In genomic region chr15:60390931-60391501, GRCh38 we compare ENCODE assay signal across 8 cellular contexts. TPM values are rescaled to one million over a fixed set of nuclear protein-coding genes. Genes with fewer than 3 reads are reported as not detected.
DNase-seq lines count a peak whose midpoint lies in the region; ATAC-seq, FAIRE-seq and TF ChIP-seq lines count a peak whose summit lies in the region.

No MANE protein-coding gene starts in this region.

- H2BK120ac ChIP-seq in H1 (replicated peaks; ENCODE audit: low read depth, low read length), result no peak overlapping the region

- H3K9ac ChIP-seq in H1 (replicated peaks in 1 of 4; ENCODE audit: extremely low read depth in 1 of 4, low read depth in 3 of 4, low read length in 3 of 4), result no peak overlapping the region

- H3K36me3 ChIP-seq in H1 (ENCODE audit: control insufficient read depth in 2 of 4, insufficient read depth in 4 of 4, low read length in 3 of 4), result peaks cover 0 to 16% (median 0%) of the 10 kb centered on the region in 4 experiments; a peak in 1 of 8 replicates
- H3K36me3 ChIP-seq in naive thymus-derived CD4-positive, alpha-beta T cell (ENCODE audit: control insufficient read depth in 2 of 3, insufficient read depth in 3 of 3, low read length in 3 of 3), result no peaks in the 10 kb centered on the region

- TF ChIP-seq EP300 in H1 (IDR thresholded peaks at IDR 0.05; ENCODE audit: borderline replicate concordance in 1 of 2, low read depth in 2 of 2, low read length in 2 of 2), result no peak

- peaks cover 0 to 38% (median 3%) of the 10 kb centered on the region in 5 donors for H3K36me3 Mint-ChIP-seq in naive thymus-derived CD4-positive, alpha-beta T cell

- H4K20me1 ChIP-seq in H1 (replicated peaks in 1 of 2; ENCODE audit: control insufficient read depth in 1 of 2, insufficient read depth in 2 of 2, low read length in 2 of 2), result peaks cover 0 to 10% of the 10 kb centered on the region in 2 experiments

- no peaks in the 10 kb centered on the region for H3K23me2 ChIP-seq in H1 (ENCODE audit: low read depth, low read length)

- H2AFZ ChIP-seq in H1 (ENCODE audit: low read length), result no peak overlapping the region

- FAIRE-seq in D721Med (lab: Jason Lieb, UNC) (no peak), H1 (lab: Jason Lieb, UNC) (no peak)

- no peak overlapping the region for H3K4ac ChIP-seq in H1 (replicated peaks; ENCODE audit: insufficient read length, low read depth, low read length)

- H2BK12ac ChIP-seq in H1 (ENCODE audit: low read depth, low read length), result no peak overlapping the region; the same call in 1 of the 2 replicates

- H4K5ac ChIP-seq in H1 (ENCODE audit: insufficient read length, low read depth, low read length), result no peak overlapping the region

- H3K4me3 ChIP-seq in H1 (ENCODE audit: extremely low read depth in 1 of 4, insufficient read depth in 2 of 4, low read depth in 3 of 4, low read length in 4 of 4), result no peak overlapping the region
- H3K4me3 ChIP-seq in naive thymus-derived CD4-positive, alpha-beta T cell (ENCODE audit: low read length), result no peak overlapping the region

- no peaks in the 10 kb centered on the region for H3K9me3 Mint-ChIP-seq in naive thymus-derived CD4-positive, alpha-beta T cell

- no peak overlapping the region for H3K14ac ChIP-seq in H1 (ENCODE audit: insufficient read length)

- H3K27ac Mint-ChIP-seq in naive thymus-derived CD4-positive, alpha-beta T cell, result peak overlapping the region in 2 of 9 donors; percentile 29 to 72

- no peak for TF ChIP-seq RAD21 in H1 (IDR thresholded peaks at IDR 0.05 in 1 of 2, conservative IDR thresholded peaks at IDR 0.05 in 1 of 2; ENCODE audit: low read depth in 2 of 2, low read length in 2 of 2)

- DNase-seq in D721Med (ENCODE audit: insufficient read length, low spot score) (peak; percentile 70), NCI-H82 treated with DMSO at 0.1 percent for 48 hours (lab: John Stamatoyannopoulos, UW; ENCODE audit: unreplicated experiment) (peak; percentile 92), H1 (ENCODE audit: low read depth in 1 of 2, low spot score in 2 of 2) (no peak), medulla oblongata (ENCODE audit: extremely low spot score) (no peak), NK-92 (lab: John Stamatoyannopoulos, UW; ENCODE audit: unreplicated experiment) (no peak)
- no peak for DNase-seq in naive thymus-derived CD4-positive, alpha-beta T cell
- no peak for DNase-seq in activated CD4-positive, alpha-beta T cell treated with anti-CD3 and anti-CD28 coated beads, Interleukin-2, amount 50 U/mL, for 4 hours

- H3K18ac ChIP-seq in H1 (ENCODE audit: extremely low read depth, low read length), result no peak overlapping the region

- no peak overlapping the region for H2BK15ac ChIP-seq in H1 (ENCODE audit: low read length)

- intact Hi-C loops in naive thymus-derived CD4-positive, alpha-beta T cell (cut with micrococcal nuclease), result no loop called here

- POLR2A ChIA-PET in H1 (lab: Charles Lee; ENCODE audit: partially characterized antibody), result interaction anchor here (0.6 kb wide), 1 partner anchor 8 kb away, joined by 3 read pairs; no protein-coding TSS in a partner anchor
- POLR2A ChIA-PET in naive thymus-derived CD4-positive, alpha-beta T cell (lab: Charles Lee), result no interaction called here

- no peak for TF ChIP-seq POLR2A in H1 (IDR thresholded peaks at IDR 0.05; ENCODE audit: control extremely low read depth in 1 of 2, low read depth in 2 of 2, low read length in 2 of 2)

- no peaks in the 10 kb centered on the region for H3K9me3 ChIP-seq in H1 (ENCODE audit: insufficient read depth in 2 of 2, low read depth in 1 of 2, low read length in 1 of 2)
- no peaks in the 10 kb centered on the region for H3K9me3 ChIP-seq in naive thymus-derived CD4-positive, alpha-beta T cell (ENCODE audit: control insufficient read depth in 2 of 3, low read length in 3 of 3)

- no peaks in the 10 kb centered on the region for H3K27me3 Mint-ChIP-seq in naive thymus-derived CD4-positive, alpha-beta T cell

- peak; percentile 28 for TF ChIP-seq CTCF in D721Med (IDR thresholded peaks at IDR 0.05; ENCODE audit: insufficient read depth, missing control alignments)
- no peak for TF ChIP-seq CTCF in H1 (IDR thresholded peaks at IDR 0.05; ENCODE audit: control extremely low read depth in 1 of 3, insufficient read depth in 1 of 3, low read depth in 1 of 3, low read length in 3 of 3)

- H2BK5ac ChIP-seq in H1 (ENCODE audit: low read depth, low read length), result no peak overlapping the region

- CTCF ChIA-PET in H1 (lab: Charles Lee; ENCODE audit: partially characterized antibody), result no interaction called here
- CTCF ChIA-PET in naive thymus-derived CD4-positive, alpha-beta T cell (lab: Charles Lee), result no interaction called here

- H3K4me1 Mint-ChIP-seq in naive thymus-derived CD4-positive, alpha-beta T cell, result peaks cover 7 to 81% (median 23%) of the 10 kb centered on the region in 7 donors

- H2AK5ac ChIP-seq in H1 (ENCODE audit: low read depth, low read length), result no peak overlapping the region

- peaks cover 0 to 47% of the 10 kb centered on the region in 2 experiments; a peak in 2 of 4 replicates for H3K79me2 ChIP-seq in H1 (ENCODE audit: control insufficient read depth in 1 of 2, insufficient read depth in 2 of 2, low read length in 2 of 2)

- H4K8ac ChIP-seq in H1 (ENCODE audit: extremely low read depth, insufficient read depth, low read length), result no peak overlapping the region

- no peak overlapping the region for H2BK20ac ChIP-seq in H1 (ENCODE audit: low read length)

- H3K23ac ChIP-seq in H1 (ENCODE audit: insufficient read length), result no peak overlapping the region

- H3K27ac ChIP-seq in H1 (ENCODE audit: low read depth, low read length), result no peak overlapping the region
- no peak overlapping the region for H3K27ac ChIP-seq in naive thymus-derived CD4-positive, alpha-beta T cell (ENCODE audit: low read depth, low read length)

- peak; percentile 46 for ATAC-seq in naive thymus-derived CD4-positive, alpha-beta T cell
- no peak for ATAC-seq in HG03520 (IDR thresholded peaks at IDR 0.05; ENCODE audit: unreplicated experiment)

- H3K79me1 ChIP-seq in H1 (ENCODE audit: low read depth, low read length), result peaks cover 9% of the 10 kb centered on the region; the same call in 1 of the 2 replicates

- H3K4me3 Mint-ChIP-seq in naive thymus-derived CD4-positive, alpha-beta T cell, result no peak overlapping the region

- H3K4me1 ChIP-seq in H1 (replicated peaks in 1 of 4; ENCODE audit: control insufficient read depth in 3 of 4, insufficient read depth in 4 of 4, low read length in 3 of 4), result peaks cover 7 to 23% (median 13%) of the 10 kb centered on the region in 4 experiments; a peak in 6 of 7 replicates
- H3K4me1 ChIP-seq in naive thymus-derived CD4-positive, alpha-beta T cell (ENCODE audit: control insufficient read depth in 2 of 2, insufficient read depth in 2 of 2, low read length in 2 of 2), result peaks cover 3 to 37% of the 10 kb centered on the region in 2 donors

- H3K27me3 ChIP-seq in H1 (replicated peaks in 1 of 4; ENCODE audit: control insufficient read depth in 3 of 4, extremely low read depth in 1 of 4, insufficient read depth in 3 of 4, low read length in 3 of 4), result no peaks in the 10 kb centered on the region
- H3K27me3 ChIP-seq in naive thymus-derived CD4-positive, alpha-beta T cell (ENCODE audit: control insufficient read depth in 2 of 2, insufficient read depth in 2 of 2, low read length in 2 of 2), result no peaks in the 10 kb centered on the region

- no peak overlapping the region for H4K91ac ChIP-seq in H1 (replicated peaks; ENCODE audit: insufficient read length, low read length)

- no peak overlapping the region for H3K56ac ChIP-seq in H1 (replicated peaks; ENCODE audit: insufficient read length, low read depth, low read length)

- 61% methylated on average over 6 of the region's 6 CpGs; no CpG with 5 or more reads in 1 of the 2 experiments for WGBS in H1 (ENCODE audit: extremely low coverage in 1 of 2, insufficient coverage in 1 of 2, insufficient read length in 1 of 2, insufficient replicate concordance in 2 of 2, low coverage in 1 of 2, low lambda C conversion rate in 2 of 2, missing lambda C conversion rate in 1 of 2), 2 experiments

- peak overlapping the region; percentile 6 to 27; a peak in 2 of 4 replicates for H3K4me2 ChIP-seq in H1 (ENCODE audit: insufficient read depth in 1 of 2, low read depth in 2 of 2, low read length in 2 of 2)

TF ChIP-seq in H1, 55 proteins besides CTCF, POLR2A, EP300 and RAD21:
- TF ChIP-seq NANOG (IDR thresholded peaks at IDR 0.05; ENCODE audit: insufficient read depth, low read depth, low read length, poor library complexity, severe bottlenecking) (peak; percentile 88), RFX5 (IDR thresholded peaks at IDR 0.05; ENCODE audit: borderline replicate concordance, low read depth, low read length) (no peak), KDM1A (IDR thresholded peaks at IDR 0.05; ENCODE audit: borderline replicate concordance, low read length) (peak; percentile 22; the same call in 1 of the 2 replicates)

RNA-seq across cellular contexts. Expression of gene ANXA2, which starts 6.8 kb away (rescaled TPM):
- total RNA-seq in H1 (2021; fragmentation: NEBNext Ultra II Directional; extraction: Animal tissue kit (Norgen Biotek cat#: 25700)), result 214 and 217 TPM in 2 replicates
- polyA plus RNA-seq in H1 (2011; rRNA removed), result 112 and 178 TPM in 2 replicates
- polyA plus RNA-seq in H1 (2011; cell fraction: cytosol; rRNA removed), result 228 TPM
- polyA plus RNA-seq in H1 (2011; cell fraction: nucleus; rRNA removed), result 144 TPM
- 229 to 280 TPM (median 248 TPM) in 4 replicates for polyA plus RNA-seq in H1 (2012, experiment 1 of 2)
- 69.2 TPM for polyA plus RNA-seq in H1 (2012, experiment 2 of 2)
- 228 TPM for polyA plus RNA-seq in H1 (2013, experiment 1 of 2)
- 226 TPM for polyA plus RNA-seq in H1 (2013, experiment 2 of 2)
- 230 and 269 TPM in 2 replicates for polyA minus RNA-seq in H1 (2011; rRNA and poly(A)+ RNA removed)
- polyA minus RNA-seq in H1 (2011; cell fraction: cytosol; rRNA and poly(A)+ RNA removed), result 74.2 TPM
- 106 TPM for polyA minus RNA-seq in H1 (2011; cell fraction: nucleus; rRNA and poly(A)+ RNA removed)
- total RNA-seq in naive thymus-derived CD4-positive, alpha-beta T cell, result 100 to 1,000 TPM in 2 of 5 experiments, 10 to 100 TPM in 3; 28.8 to 377 (median 42.4) TPM
- 10 to 100 TPM; 25.5 to 36.6 TPM for polyA plus RNA-seq in naive thymus-derived CD4-positive, alpha-beta T cell

Comparison
In these comparisons a context has a peak if more than half of its experiments do, and no peak if none do; other contexts are left out.
1. DNase-seq: peak in D721Med (single experiment) and NCI-H82 treated with DMSO at 0.1 percent for 48 hours (single experiment); none in H1 (0 of 2), naive thymus-derived CD4-positive, alpha-beta T cell (0 of 9), medulla oblongata (single experiment), NK-92 (single experiment) and activated CD4-positive, alpha-beta T cell treated with anti-CD3 and anti-CD28 coated beads, Interleukin-2, amount 50 U/mL, for 4 hours (0 of 2).